In the genomic region with DNA sequence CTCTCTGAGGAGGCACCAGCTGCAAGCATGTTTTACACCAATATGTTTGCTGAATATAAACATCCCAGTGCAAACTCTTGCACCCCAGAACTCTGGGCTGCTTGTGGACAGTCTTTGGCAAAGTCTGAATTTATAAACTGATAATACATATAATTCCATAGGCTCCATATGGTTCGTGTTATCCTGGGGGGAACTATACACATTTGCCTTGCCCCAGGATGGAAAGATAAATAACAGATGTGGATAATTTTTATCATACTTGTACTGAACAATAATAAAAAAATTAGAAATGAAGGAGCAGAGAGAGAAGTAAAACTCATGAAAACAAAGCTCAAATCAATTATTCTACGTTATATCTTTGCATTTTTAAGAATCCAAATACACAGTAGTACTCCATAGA, we compare ENCODE assay signal across 25 cellular contexts.
"Had no signal": no experiment of that assay in that cellular context is flagged by ENCODE, and none has a peak within 500 bp of the region (broad histone marks: within the 10 kb centered on the region; RNA-seq: fewer than 3 reads in every experiment).

No MANE protein-coding gene starts in this region.

- H3K27me3 ChIP-seq: colonic mucosa, dorsolateral prefrontal cortex, esophagus muscularis mucosa, esophagus squamous epithelium, foreskin keratinocyte, gastrocnemius medialis, gastroesophageal sphincter had no signal

- H3K79me2 ChIP-seq: hepatocyte had no signal

- ATAC-seq: effector memory CD8-positive, alpha-beta T cell; esophagus mucosa; foreskin keratinocyte; gastrocnemius medialis; gastroesophageal sphincter; heart left ventricle; heart right ventricle had no signal

- H3K36me3 ChIP-seq: colonic mucosa, esophagus muscularis mucosa, esophagus squamous epithelium, gastrocnemius medialis, gastroesophageal sphincter, heart left ventricle, heart right ventricle had no signal

- H3K9me3 ChIP-seq: colonic mucosa, esophagus muscularis mucosa, esophagus squamous epithelium, gastrocnemius medialis had no signal

- H3K27ac ChIP-seq: colonic mucosa, coronary artery, dorsolateral prefrontal cortex, epithelial cell of prostate, esophagus muscularis mucosa, esophagus squamous epithelium, foreskin keratinocyte, gastrocnemius medialis, gastroesophageal sphincter, heart left ventricle, heart right ventricle, hepatocyte had no signal

- H3K4me2 ChIP-seq: hepatocyte had no signal

- DNase-seq: colonic mucosa; cortex of kidney; dermis blood vessel endothelial cell; dorsolateral prefrontal cortex; effector CD4-positive, alpha-beta T cell; effector CD8-positive, alpha-beta T cell; effector memory CD4-positive, alpha-beta T cell; effector memory CD8-positive, alpha-beta T cell; endodermal cell; erythroblast; esophagus squamous epithelium; foreskin fibroblast; foreskin keratinocyte; foreskin melanocyte; gastrocnemius medialis; glutamatergic neuron; head of caudate nucleus; heart left ventricle; heart right ventricle had no signal

- H3K4me1 ChIP-seq: colonic mucosa, esophagus muscularis mucosa, esophagus squamous epithelium, foreskin keratinocyte, gastrocnemius medialis, gastroesophageal sphincter, heart left ventricle, heart right ventricle had no signal

- H2AFZ ChIP-seq: hepatocyte had no signal

- H3K4me3 ChIP-seq: colonic mucosa, coronary artery, dorsolateral prefrontal cortex, esophagus muscularis mucosa, esophagus squamous epithelium, gastrocnemius medialis, gastroesophageal sphincter, heart left ventricle, heart right ventricle, hepatocyte had no signal
